1 cellular context compared by ENCODE assay signal in genomic region chr2:70767699-70768584, GRCh38.
TF ChIP-seq lines count a peak whose summit lies in the region.

Gene ADD2, minus strand, starts transcription at chr2:70768200. Its CDS starts 61,792 bp downstream, at chr2:70706408.

TF ChIP-seq in HEK293, 187 proteins besides CTCF, POLR2A, EP300 and RAD21 (continued from another document):
- TF ChIP-seq PATZ1 (tag by site-specific recombination; IDR thresholded peaks at IDR 0.05) (0 out of 2 replicates have a peak, but pooled peaks have one; percentile 12), ZNF274 (IDR thresholded peaks at IDR 0.05; ENCODE audit: low read length) (no peak), ZNF274 (tag by site-specific recombination; IDR thresholded peaks at IDR 0.05; ENCODE audit: borderline replicate concordance) (no peak), ZBTB8A (tag by site-specific recombination; IDR thresholded peaks at IDR 0.05) (peak; percentile 71; the same call in 1 of the 2 replicates), ZIC2 (tag by site-specific recombination; IDR thresholded peaks at IDR 0.05) (0 out of 2 replicates have a peak, but pooled peaks have one; percentile 11), ZNF514 (tag by site-specific recombination; IDR thresholded peaks at IDR 0.05) (no peak)
TF ChIP-seq in HEK293: peak in this region for 17.
